Comparison of ENCODE assay signal across 16 cellular contexts in genomic region chr22:49320714-49321476, GRCh38.
"Had no signal": no experiment of that assay in that cellular context is flagged by ENCODE, and none has a peak within 500 bp of the region (broad histone marks: within the 10 kb centered on the region; RNA-seq: fewer than 3 reads in every experiment).

No MANE protein-coding gene starts in this region.

- H3K27me3 ChIP-seq: brain microvascular endothelial cell, SJSA1 had no signal

- H3K9me3 ChIP-seq: neutrophil had no signal

- H3K9me3 Mint-ChIP-seq: activated T-cell treated with anti-CD3 and anti-CD28 coated beads, Interleukin-2, amount 50 U/mL, for 24 hours; central memory CD8-positive, alpha-beta T cell; natural killer cell; T-helper 1 cell treated with Interleukin-12 subunit alpha and Interleukin-12 subunit beta and Interleukin-4 antibody, amounts not matched to agents 30 μg/mL and 1 μg/mL, for 36 hours had no signal

- H3K4me3 ChIP-seq: SJSA1 had no signal

- DNase-seq: activated CD4-positive, alpha-beta T cell treated with anti-CD3 and anti-CD28 coated beads, Interleukin-2, amount 50 U/mL, for 48 hours; activated naive CD4-positive, alpha-beta T cell treated with anti-CD3 and anti-CD28 coated beads, Interleukin-2, amount 50 U/mL, for 16 hours; activated T-cell treated with anti-CD3 and anti-CD28 coated beads, Interleukin-2, amount 50 U/mL, for 24 hours; brain microvascular endothelial cell; cortex of kidney; mesendoderm; natural killer cell; stimulated activated CD4-positive, alpha-beta T cell treated with anti-CD3 and anti-CD28 coated beads, Interleukin-12 subunit alpha, Interleukin-12 subunit beta, amount 100 ng/mL, for 4 hours; stimulated activated CD4-positive, alpha-beta T cell treated with anti-CD3 and anti-CD28 coated beads, Interleukin-1b, Interleukin-23, amount 100 ng/mL, for 48 hours; stimulated activated naive CD8-positive, alpha-beta T cell treated with anti-CD3 and anti-CD28 coated beads, Interleukin-15, Interleukin-2, amounts not matched to agents 100 U/mL and 50 U/mL, for 24 hours; trophoblast cell had no signal

- H3K4me1 Mint-ChIP-seq: central memory CD8-positive, alpha-beta T cell; natural killer cell had no signal

- H3K27ac Mint-ChIP-seq: activated T-cell treated with anti-CD3 and anti-CD28 coated beads, Interleukin-2, amount 50 U/mL, for 24 hours; natural killer cell; T-helper 1 cell treated with Interleukin-12 subunit alpha and Interleukin-12 subunit beta and Interleukin-4 antibody, amounts not matched to agents 30 μg/mL and 1 μg/mL, for 36 hours had no signal

- H3K27ac ChIP-seq: brain microvascular endothelial cell, neutrophil, SJSA1, VCaP had no signal

- H3K36me3 Mint-ChIP-seq: natural killer cell had no signal

- H3K4me3 Mint-ChIP-seq: activated T-cell treated with anti-CD3 and anti-CD28 coated beads, Interleukin-2, amount 50 U/mL, for 24 hours; central memory CD8-positive, alpha-beta T cell; natural killer cell; T-helper 1 cell treated with Interleukin-12 subunit alpha and Interleukin-12 subunit beta and Interleukin-4 antibody, amounts not matched to agents 30 μg/mL and 1 μg/mL, for 36 hours had no signal

- H3K36me3 ChIP-seq: brain microvascular endothelial cell, neutrophil, SJSA1 had no signal

- H3K4me1 ChIP-seq: SJSA1 had no signal
